Comparison of ENCODE assay signal across 8 cellular contexts in the genomic region with DNA sequence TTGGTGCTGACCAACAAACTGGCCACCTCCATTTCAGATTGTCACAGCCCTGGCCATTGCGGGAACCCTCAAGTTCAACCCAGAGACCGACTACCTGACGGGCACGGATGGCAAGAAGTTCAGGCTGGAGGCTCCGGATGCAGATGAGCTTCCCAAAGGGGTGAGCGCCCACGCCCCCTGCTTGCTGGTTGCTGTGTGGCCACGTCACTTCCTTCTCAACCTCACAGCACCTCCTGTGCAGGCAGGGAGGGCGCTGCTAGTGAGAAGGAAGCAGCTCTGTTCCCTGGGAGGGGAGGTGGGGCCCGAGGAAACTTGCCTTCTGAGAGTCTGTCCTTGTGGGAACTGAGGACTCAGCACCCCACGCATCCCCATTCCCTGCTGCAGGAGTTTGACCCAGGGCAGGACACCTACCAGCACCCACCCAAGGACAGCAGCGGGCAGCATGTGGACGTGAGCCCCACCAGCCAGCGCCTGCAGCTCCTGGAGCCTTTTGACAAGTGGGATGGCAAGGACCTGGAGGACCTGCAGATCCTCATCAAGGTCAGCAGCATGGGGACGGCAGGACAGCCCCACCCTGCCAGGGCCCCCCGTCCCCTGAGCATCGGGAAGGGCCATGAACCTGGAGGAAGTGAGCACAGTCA. TPM values are rescaled to one million over a fixed set of nuclear protein-coding genes. Genes with fewer than 3 reads are reported as not detected.
A peak's percentile ranks its signal among the peaks of the same experiment; 100 is the strongest.
DNase-seq lines count a peak whose midpoint lies in the region; ATAC-seq, FAIRE-seq and TF ChIP-seq lines count a peak whose summit lies in the region.

No MANE protein-coding gene starts in this region.

- H3K27ac ChIP-seq in DND-41 (ENCODE audit: low read length) = no peak overlapping the region
- peak overlapping the region; percentile 82 to 91 (median 88) for H3K27ac ChIP-seq in sigmoid colon

- no peaks in the 10 kb centered on the region for H3K27me3 ChIP-seq in DND-41 (ENCODE audit: insufficient read depth, low read length, poor library complexity)
- no peaks in the 10 kb centered on the region for H3K27me3 ChIP-seq in sigmoid colon

- H3K4me3 ChIP-seq in DND-41 (ENCODE audit: low read depth in 1 of 2, low read length in 2 of 2) (no peak overlapping the region), choroid plexus epithelial cell (ENCODE audit: low read depth, low read length) (no peak overlapping the region), sigmoid colon (peak overlapping the region in 1 of 4 donors; percentile 4)

- ATAC-seq in DND-41 (ENCODE audit: insufficient read depth, low read depth) = peak; percentile 25; the same call in 2 of the 3 replicates
- ATAC-seq in HG03571 (IDR thresholded peaks at IDR 0.05; ENCODE audit: unreplicated experiment) = no peak
- no peak for ATAC-seq in GM19035 (IDR thresholded peaks at IDR 0.05; ENCODE audit: unreplicated experiment)

- peak; percentile 16 for TF ChIP-seq CTCF in DND-41 (IDR thresholded peaks at IDR 0.05; ENCODE audit: borderline replicate concordance, extremely low read depth, low read length, poor library complexity, severe bottlenecking)
- peak; percentile 9 for TF ChIP-seq CTCF in choroid plexus epithelial cell (conservative IDR thresholded peaks at IDR 0.05; ENCODE audit: low read depth, low read length)
- TF ChIP-seq CTCF in sigmoid colon (IDR thresholded peaks at IDR 0.05) = no peak

- H4K20me1 ChIP-seq in DND-41 (ENCODE audit: insufficient read depth, low read length) = peaks cover 41% of the 10 kb centered on the region

- 56 to 72% methylated on average over 17 of the region's 17 CpGs for WGBS in sigmoid colon, 2 donors

- no peak for TF ChIP-seq POLR2A in sigmoid colon (IDR thresholded peaks at IDR 0.05)

- H3K4me2 ChIP-seq in DND-41 (ENCODE audit: insufficient read depth, low read length) = no peak overlapping the region

- intact Hi-C loops in sigmoid colon (cut with DNase I) = loop anchor here (10.0 kb wide), 1 partner anchor 240 kb away; a partner anchor contains a TSS

- H3K4me1 ChIP-seq in DND-41 (ENCODE audit: insufficient read depth, low read length) = no peaks in the 10 kb centered on the region
- H3K4me1 ChIP-seq in sigmoid colon = peaks cover 0 to 45% (median 40%) of the 10 kb centered on the region in 4 donors

- no peak for FAIRE-seq in HTR-8/SVneo (lab: Jason Lieb, UNC)

- no peak for TF ChIP-seq EP300 in sigmoid colon (IDR thresholded peaks at IDR 0.05)

- H3K9me3 ChIP-seq in DND-41 (ENCODE audit: insufficient read depth, low read length, severe bottlenecking) = no peaks in the 10 kb centered on the region
- H3K9me3 ChIP-seq in sigmoid colon = no peaks in the 10 kb centered on the region

- H3K79me2 ChIP-seq in DND-41 (ENCODE audit: insufficient read depth, low read length) = no peaks in the 10 kb centered on the region; the same call in 1 of the 2 replicates

- H2AFZ ChIP-seq in DND-41 (ENCODE audit: low read depth, low read length) = no peak overlapping the region

- H3K9ac ChIP-seq in DND-41 (ENCODE audit: low read depth, low read length) = no peak overlapping the region

- DNase-seq in DND-41 (peak; percentile 46), choroid plexus epithelial cell (ENCODE audit: low read depth) (peak; percentile 57), sigmoid colon (no peak), NCI-H128 (lab: John Stamatoyannopoulos, UW; ENCODE audit: unreplicated experiment) (no peak), HTR-8/SVneo (ENCODE audit: insufficient read length, low spot score) (no peak)
- DNase-seq in activated CD4-positive, CD25-positive, alpha-beta regulatory T cell treated with anti-CD3 and anti-CD28 coated beads, Interleukin-2, amount 50 U/mL, for 16 hours (ENCODE audit: low read depth, low spot score) = peak; percentile 34

- H3K36me3 ChIP-seq in DND-41 (ENCODE audit: insufficient read depth, low read length) (peaks cover 77% of the 10 kb centered on the region), sigmoid colon (peaks cover 17 to 60% (median 41%) of the 10 kb centered on the region in 4 donors)

RNA-seq across cellular contexts. Expression of a gene that starts 19.3 kb away (rescaled TPM):
- total RNA-seq in sigmoid colon = 10 to 100 TPM; 10.3 to 14.4 (median 12.2) TPM
- 10 to 100 TPM in 1 of 3 donors, 1 to 10 TPM in 2; 4.6 to 19.7 (median 7.2) TPM for polyA plus RNA-seq in sigmoid colon

RNA-seq across cellular contexts. Expression of a gene that starts 35.9 kb away (rescaled TPM):
- 10 to 100 TPM in 2 of 4 donors, 1 to 10 TPM in 2; 6.4 to 19.9 (median 10.6) TPM for total RNA-seq in sigmoid colon
- 1 to 10 TPM in 1 of 3 donors, under 1 TPM in 2; 0.46 to 1.2 (median 0.60) TPM for polyA plus RNA-seq in sigmoid colon

RNA-seq across cellular contexts. Expression of a gene that starts 56.0 kb away (rescaled TPM):
- 10 to 100 TPM; 67.3 to 90.3 (median 83.0) TPM for total RNA-seq in sigmoid colon
- polyA plus RNA-seq in sigmoid colon = 100 to 1,000 TPM; 106 to 157 (median 127) TPM

RNA-seq across cellular contexts. Expression of a gene that starts 56.4 kb away (rescaled TPM):
- 10 to 100 TPM; 31.9 to 54.2 (median 44.4) TPM for total RNA-seq in sigmoid colon
- polyA plus RNA-seq in sigmoid colon = 10 to 100 TPM; 49.2 to 59.6 (median 59.6) TPM

Comparison
In these comparisons a context has a peak if more than half of its experiments do, and no peak if none do; other contexts are left out.
1. DNase-seq: peak in DND-41 (single experiment), activated CD4-positive, CD25-positive, alpha-beta regulatory T cell treated with anti-CD3 and anti-CD28 coated beads, Interleukin-2, amount 50 U/mL, for 16 hours (single experiment) and choroid plexus epithelial cell (single experiment); none in sigmoid colon (single experiment), NCI-H128 (single experiment) and HTR-8/SVneo (single experiment).
2. CTCF ChIP-seq: peak in DND-41 (single experiment) and choroid plexus epithelial cell (single experiment); none in sigmoid colon (0 of 4).